In the genomic region with DNA sequence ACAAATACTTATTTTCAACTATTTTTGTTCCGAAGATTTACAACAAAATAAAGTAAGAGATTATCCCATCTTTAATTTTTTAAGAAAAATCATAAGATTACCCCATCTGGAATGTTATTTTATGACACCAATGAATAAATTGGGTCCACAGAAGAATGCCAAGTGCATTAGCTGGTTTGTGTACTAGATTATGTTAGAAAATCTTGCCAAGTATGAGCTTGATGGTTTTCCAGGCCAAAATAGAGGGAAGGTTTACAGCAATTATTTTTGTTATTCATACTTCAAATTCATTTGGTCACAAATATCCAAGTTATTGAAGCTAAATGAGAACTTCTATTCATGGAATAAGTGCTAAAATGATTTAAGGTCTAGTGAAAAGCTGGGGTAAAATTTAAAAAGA, we compare ENCODE assay signal across 13 cellular contexts.
DNase-seq lines count a peak whose midpoint lies in the region; TF ChIP-seq lines count a peak whose summit lies in the region.
"Had no signal": no experiment of that assay in that cellular context is flagged by ENCODE, and none has a peak within 500 bp of the region (broad histone marks: within the 10 kb centered on the region; RNA-seq: fewer than 3 reads in every experiment).

No MANE protein-coding gene starts in this region.

- DNase-seq in M059J (ENCODE audit: low read depth) (peak; percentile 13), astrocyte of the cerebellum (ENCODE audit: low read depth) (peak; percentile 27), fibroblast of villous mesenchyme (ENCODE audit: low read depth) (peak; percentile 1), stromal cell of bone marrow (ENCODE audit: low read depth) (peak; percentile 1), erythroblast (lab: John Stamatoyannopoulos, UW) (no peak), Kasumi-1 (lab: John Stamatoyannopoulos, UW) (no peak), NCI-H2171 (lab: John Stamatoyannopoulos, UW) (no peak)
- DNase-seq: AML-193; CD8-positive, alpha-beta memory T cell; DMS53; GF-D8 had no signal

- TF ChIP-seq CTCF in astrocyte of the cerebellum (IDR thresholded peaks at IDR 0.05; ENCODE audit: low read depth, low read length, missing control alignments), result no peak
- TF ChIP-seq CTCF in fibroblast of villous mesenchyme (IDR thresholded peaks at IDR 0.05; ENCODE audit: insufficient read depth, low read depth, low read length), result no peak

- H3K4me3 ChIP-seq in astrocyte of the cerebellum (ENCODE audit: low read depth, low read length) (no peak overlapping the region), fibroblast of villous mesenchyme (ENCODE audit: low read depth, low read length) (no peak overlapping the region)
- H3K4me3 ChIP-seq: BLaER1, HAP-1 had no signal

- TF ChIP-seq POLR2A in erythroblast (IDR thresholded peaks at IDR 0.05; ENCODE audit: low read length), result no peak

- in situ Hi-C loops in astrocyte of the cerebellum (cut with HindIII; ENCODE audit: low sequenced_read_pairs), result no loop called here

Comparison
In these comparisons a context has a peak if more than half of its experiments do, and no peak if none do; other contexts are left out.
1. DNase-seq: peak in M059J (single experiment), astrocyte of the cerebellum (single experiment), fibroblast of villous mesenchyme (single experiment) and stromal cell of bone marrow (single experiment); none in erythroblast (0 of 2), Kasumi-1 (0 of 2) and NCI-H2171 (single experiment).